In genomic region chr6:132919476-132919875, GRCh38 we compare ENCODE assay signal across 13 cellular contexts.
A peak's percentile ranks its signal among the peaks of the same experiment; 100 is the strongest.
DNase-seq lines count a peak whose midpoint lies in the region; ATAC-seq and TF ChIP-seq lines count a peak whose summit lies in the region.
"Had no signal": no experiment of that assay in that cellular context is flagged by ENCODE, and none has a peak within 500 bp of the region (broad histone marks: within the 10 kb centered on the region; RNA-seq: fewer than 3 reads in every experiment).

No MANE protein-coding gene starts in this region.

- no peak overlapping the region for H2AFZ ChIP-seq in smooth muscle cell (ENCODE audit: low read depth)

- H3K27ac Mint-ChIP-seq in brain: peak overlapping the region in 4 of 5 experiments; percentile 35 to 90 (median 66)
- H3K27ac Mint-ChIP-seq: activated T-helper 1 cell treated with anti-CD3 and anti-CD28 coated beads, Interleukin-12 subunit alpha, Interleukin-12 subunit beta, Interleukin-2, Interleukin-4 antibody, amounts not matched to agents 30 ng/mL and 10 ng/mL and 1 ng/mL, durations not matched to agents 14 hours and 24 hours and 36 hours had no signal

- H3K27me3 ChIP-seq in smooth muscle cell (ENCODE audit: low read depth): peaks cover 16% of the 10 kb centered on the region
- H3K27me3 ChIP-seq: SJCRH30 had no signal

- H3K9me3 Mint-ChIP-seq in brain: no peaks in the 10 kb centered on the region
- H3K9me3 Mint-ChIP-seq: activated T-helper 1 cell treated with anti-CD3 and anti-CD28 coated beads, Interleukin-12 subunit alpha, Interleukin-12 subunit beta, Interleukin-2, Interleukin-4 antibody, amounts not matched to agents 30 ng/mL and 10 ng/mL and 1 ng/mL, durations not matched to agents 14 hours and 24 hours and 36 hours had no signal

- no peaks in the 10 kb centered on the region for H3K36me3 Mint-ChIP-seq in brain

- TF ChIP-seq CTCF in brain (conservative IDR thresholded peaks at IDR 0.05): no peak
- no peak for TF ChIP-seq CTCF in smooth muscle cell (IDR thresholded peaks at IDR 0.05; ENCODE audit: borderline replicate concordance, insufficient read depth, poor library complexity, severe bottlenecking)

- peak overlapping the region; percentile 22 for H3K4me2 ChIP-seq in smooth muscle cell

- H4K20me1 ChIP-seq in smooth muscle cell (ENCODE audit: low read depth): no peaks in the 10 kb centered on the region

- peak; percentile 97 for DNase-seq in HCEC 1CT
- peak; percentile 67 for DNase-seq in kidney glomerular epithelial cell (lab: John Stamatoyannopoulos, UW)
- DNase-seq in smooth muscle cell (lab: John Stamatoyannopoulos, UW; ENCODE audit: unreplicated experiment): no peak
- DNase-seq in AML-193 (lab: John Stamatoyannopoulos, UW): no peak
- DNase-seq in putamen (ENCODE audit: low spot score): no peak
- DNase-seq: glutamatergic neuron had no signal

- H3K27ac ChIP-seq in smooth muscle cell (ENCODE audit: low read depth): no peak overlapping the region
- H3K27ac ChIP-seq: SJCRH30, skin epidermis had no signal

- H3K4me3 Mint-ChIP-seq in brain: peak overlapping the region in 3 of 5 experiments; percentile 39 to 65 (median 60)
- H3K4me3 Mint-ChIP-seq: activated T-helper 1 cell treated with anti-CD3 and anti-CD28 coated beads, Interleukin-12 subunit alpha, Interleukin-12 subunit beta, Interleukin-2, Interleukin-4 antibody, amounts not matched to agents 30 ng/mL and 10 ng/mL and 1 ng/mL, durations not matched to agents 14 hours and 24 hours and 36 hours had no signal

- H3K9ac ChIP-seq in smooth muscle cell (ENCODE audit: low read depth): no peak overlapping the region

- no peaks in the 10 kb centered on the region for H3K4me1 ChIP-seq in smooth muscle cell (ENCODE audit: low read depth)
- H3K4me1 ChIP-seq: SJCRH30 had no signal

- no peaks in the 10 kb centered on the region for H3K9me3 ChIP-seq in smooth muscle cell (replicated peaks; ENCODE audit: low read depth)
- H3K9me3 ChIP-seq: SJCRH30 had no signal

- no peak overlapping the region for H3K4me3 ChIP-seq in smooth muscle cell
- H3K4me3 ChIP-seq: SJCRH30, skin epidermis had no signal

- ATAC-seq in GM21825 (IDR thresholded peaks at IDR 0.05; ENCODE audit: unreplicated experiment) (no peak), GM18867 (IDR thresholded peaks at IDR 0.05; ENCODE audit: unreplicated experiment) (no peak)
- ATAC-seq: HCT116 had no signal

- whole genome bisulfite sequencing in smooth muscle cell (ENCODE audit: low lambda C conversion rate): 73% methylated on average over 2 of the region's 2 CpGs

- peaks cover 27% of the 10 kb centered on the region for H3K4me1 Mint-ChIP-seq in brain

- no peaks in the 10 kb centered on the region for H3K36me3 ChIP-seq in smooth muscle cell (ENCODE audit: low read depth)
- H3K36me3 ChIP-seq: SJCRH30 had no signal

- no peaks in the 10 kb centered on the region for H3K79me2 ChIP-seq in smooth muscle cell (ENCODE audit: low read depth)

- H3F3A ChIP-seq in smooth muscle cell (ENCODE audit: low read depth): peaks cover 3% of the 10 kb centered on the region

- no peaks in the 10 kb centered on the region for H3K27me3 Mint-ChIP-seq in brain

Comparison
In these comparisons a context has a peak if more than half of its experiments do, and no peak if none do; other contexts are left out.
1. DNase-seq: peak in HCEC 1CT (single experiment) and kidney glomerular epithelial cell (single experiment); none in smooth muscle cell (single experiment), AML-193 (0 of 2) and putamen (single experiment).